ENCODE assay signal across 9 cellular contexts in genomic region chr18:73235491-73235890, GRCh38.
DNase-seq lines count a peak whose midpoint lies in the region; ATAC-seq and TF ChIP-seq lines count a peak whose summit lies in the region.
"Had no signal": no experiment of that assay in that cellular context is flagged by ENCODE, and none has a peak within 500 bp of the region (broad histone marks: within the 10 kb centered on the region; RNA-seq: fewer than 3 reads in every experiment).

No MANE protein-coding gene starts in this region.

- no peaks in the 10 kb centered on the region for H3K79me2 ChIP-seq in mammary epithelial cell (ENCODE audit: insufficient read depth, low read length)

- CTCF ChIA-PET in AG04450 (lab: Charles Lee), result no interaction called here
- CTCF ChIA-PET in mammary epithelial cell (lab: Charles Lee; ENCODE audit: low non-redundant PET), result no interaction called here

- peak overlapping the region; percentile 32 for H3K4me2 ChIP-seq in mammary epithelial cell (ENCODE audit: insufficient read depth, low read depth, low read length)

- no peak overlapping the region for H3K4me3 ChIP-seq in AG04450 (ENCODE audit: low read depth, low read length)
- H3K4me3 ChIP-seq in mammary epithelial cell (replicated peaks in 1 of 3; ENCODE audit: insufficient read depth in 1 of 3, low read depth in 2 of 3, low read length in 3 of 3), result no peak overlapping the region

- TF ChIP-seq CTCF in AG04450 (IDR thresholded peaks at IDR 0.05; ENCODE audit: low read depth, low read length) (no peak), mammary epithelial cell (conservative IDR thresholded peaks at IDR 0.05 in 1 of 2, IDR thresholded peaks at IDR 0.05 in 1 of 2; ENCODE audit: extremely low read depth in 1 of 2, insufficient read depth in 1 of 2, low read depth in 1 of 2, low read length in 2 of 2) (no peak)

- H3K36me3 ChIP-seq in mammary epithelial cell (ENCODE audit: insufficient read depth, low read length), result no peaks in the 10 kb centered on the region

- H2AFZ ChIP-seq in mammary epithelial cell (ENCODE audit: low read depth, low read length), result peak overlapping the region; percentile 53

- dilution Hi-C loops in mammary epithelial cell (cut with HindIII; ENCODE audit: low sequenced_read_pairs), result no loop called here

- peak overlapping the region; percentile 40 for H3K27ac ChIP-seq in AG04450 (ENCODE audit: low read depth, low read length)
- H3K27ac ChIP-seq in mammary epithelial cell (ENCODE audit: insufficient read depth, low read depth, low read length), result peak overlapping the region; percentile 82

- H3K9me3 ChIP-seq in AG04450 (ENCODE audit: control insufficient read depth, insufficient read depth, low read length) (peaks cover 4% of the 10 kb centered on the region; the same call in 1 of the 2 replicates), mammary epithelial cell (replicated peaks; ENCODE audit: insufficient read depth, low read length) (no peaks in the 10 kb centered on the region)

- ATAC-seq in GM19043 (IDR thresholded peaks at IDR 0.05; ENCODE audit: low read depth, unreplicated experiment), result peak; percentile 53
- peak; percentile 72 for ATAC-seq in HG03159 (IDR thresholded peaks at IDR 0.05; ENCODE audit: unreplicated experiment)

- DNase-seq in AG04450 (ENCODE audit: low read depth, low spot score) (peak; percentile 86), mammary epithelial cell (peak; percentile 96), T-helper 1 cell (no peak), NCI-H1105 treated with DMSO at 0.1 percent for 48 hours (lab: John Stamatoyannopoulos, UW) (no peak), NCI-H2227 treated with DMSO at 0.1 percent for 48 hours (lab: John Stamatoyannopoulos, UW) (no peak)
- DNase-seq in stimulated activated CD4-positive, alpha-beta T cell treated with anti-CD3 and anti-CD28 coated beads, Interleukin-2, amount 100 ng/mL, for 24 hours, result no peak
- DNase-seq: GDM1 had no signal

- no peaks in the 10 kb centered on the region for H4K20me1 ChIP-seq in mammary epithelial cell (ENCODE audit: insufficient read depth, low read length)

- WGBS in mammary epithelial cell (ENCODE audit: low coverage, missing lambda C conversion rate), result 46% methylated on average over 8 of the region's 8 CpGs

- POLR2A ChIA-PET in AG04450 (lab: Yijun Ruan, JAX), result interaction anchor here (0.5 kb wide), 1 partner anchor 191 kb away, joined by 8 read pairs; no protein-coding TSS in a partner anchor

- no peak overlapping the region for H3K9ac ChIP-seq in mammary epithelial cell (ENCODE audit: insufficient read depth, low read length)

- peaks cover 14% of the 10 kb centered on the region for H3K4me1 ChIP-seq in mammary epithelial cell (ENCODE audit: insufficient read depth, low read length)

- in situ Hi-C loops in mammary epithelial cell (cut with MboI; ENCODE audit: low sequenced_read_pairs in 2 of 2), result no loop called here

- intact Hi-C loops in mammary epithelial cell (cut with micrococcal nuclease), result loop anchor here (10.0 kb wide), 1 partner anchor 379 kb away; no protein-coding TSS in a partner anchor

- no TSS peak for BruUV-seq in mammary epithelial cell (replicated peaks; lab: Mats Ljungman, UMichigan)

- H3K27me3 ChIP-seq in AG04450 (ENCODE audit: control insufficient read depth, insufficient read depth, low read length), result no peaks in the 10 kb centered on the region
- H3K27me3 ChIP-seq in mammary epithelial cell (ENCODE audit: insufficient read depth, low read length), result no peaks in the 10 kb centered on the region

Comparison
In these comparisons a context has a peak if more than half of its experiments do, and no peak if none do; other contexts are left out.
1. DNase-seq: peak in AG04450 (single experiment) and mammary epithelial cell (single experiment); none in T-helper 1 cell (0 of 5), NCI-H1105 treated with DMSO at 0.1 percent for 48 hours (single experiment), stimulated activated CD4-positive, alpha-beta T cell treated with anti-CD3 and anti-CD28 coated beads, Interleukin-2, amount 100 ng/mL, for 24 hours (0 of 2) and NCI-H2227 treated with DMSO at 0.1 percent for 48 hours (single experiment).